32 cellular contexts compared by ENCODE assay signal in the genomic region with DNA sequence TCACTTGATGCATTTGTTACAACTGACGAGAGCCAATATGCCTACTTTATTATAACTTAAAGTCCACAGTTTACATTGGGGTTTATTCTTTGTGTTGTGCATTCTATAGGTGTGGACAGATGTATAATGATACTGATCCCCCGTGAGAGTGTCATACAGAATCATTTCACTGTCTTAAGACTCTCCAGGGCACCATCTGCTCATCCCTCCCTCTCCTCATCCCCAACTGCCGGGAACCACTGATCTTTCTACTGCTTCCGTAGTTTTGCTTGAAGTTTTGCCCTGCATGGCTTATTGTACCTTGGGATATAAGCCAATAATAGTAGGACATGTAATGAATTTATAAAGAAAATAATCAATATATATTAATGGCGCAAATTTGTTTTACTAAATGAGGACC.
"Had no signal": no experiment of that assay in that cellular context is flagged by ENCODE, and none has a peak within 500 bp of the region (broad histone marks: within the 10 kb centered on the region; RNA-seq: fewer than 3 reads in every experiment).

No MANE protein-coding gene starts in this region.

- H3K9me3 Mint-ChIP-seq: activated naive CD4-positive, alpha-beta T cell treated with anti-CD3 and anti-CD28 coated beads, Interleukin-2, amount 50 U/mL, for 24 hours had no signal

- H3K4me3 Mint-ChIP-seq: activated CD4-positive, alpha-beta memory T cell treated with anti-CD3 and anti-CD28 coated beads for 36 hours; activated CD4-positive, alpha-beta T cell treated with anti-CD3 and anti-CD28 coated beads for 36 hours; activated CD4-positive, alpha-beta T cell treated with anti-CD3 and anti-CD28 coated beads, Interleukin-2, amount 10 ng/mL, durations not matched to agents 24 days and 14 days; activated CD8-positive, alpha-beta memory T cell treated with anti-CD3 and anti-CD28 coated beads, Interleukin-2, amount 10 ng/mL, durations not matched to agents 7 days and 5 days; activated CD8-positive, alpha-beta T cell treated with anti-CD3 and anti-CD28 coated beads, Interleukin-2, amount 10 ng/mL, durations not matched to agents 7 days and 5 days; activated naive CD4-positive, alpha-beta T cell treated with anti-CD3 and anti-CD28 coated beads for 36 hours; activated naive CD4-positive, alpha-beta T cell treated with anti-CD3 and anti-CD28 coated beads, Interleukin-2, amount 50 U/mL, for 24 hours; activated naive CD8-positive, alpha-beta T cell treated with anti-CD3 and anti-CD28 coated beads for 36 hours; activated naive CD8-positive, alpha-beta T cell treated with anti-CD3 and anti-CD28 coated beads, Interleukin-2, amount 50 U/mL, for 24 hours; activated T-helper 1 cell treated with anti-CD3 and anti-CD28 coated beads, Interleukin-12 subunit alpha, Interleukin-12 subunit beta, Interleukin-2, Interleukin-4 antibody, amounts not matched to agents 30 ng/mL and 10 ng/mL and 1 ng/mL, durations not matched to agents 14 hours and 24 hours and 36 hours; T-helper 17 cell; T-helper 2 cell treated with Interferon-gamma antibody and Interleukin-4, amounts not matched to agents 5 μg/mL and 100 μg/mL, for 36 hours had no signal

- DNase-seq: activated CD4-positive, alpha-beta memory T cell treated with anti-CD3 and anti-CD28 coated beads for 36 hours; activated CD4-positive, alpha-beta T cell treated with anti-CD3 and anti-CD28 coated beads for 36 hours; activated CD4-positive, alpha-beta T cell treated with anti-CD3 and anti-CD28 coated beads, Interleukin-2, amount 10 ng/mL, durations not matched to agents 24 days and 14 days; activated CD4-positive, CD25-positive, alpha-beta regulatory T cell; activated CD4-positive, CD25-positive, alpha-beta regulatory T cell treated with anti-CD3 and anti-CD28 coated beads, Interleukin-2, amount 50 U/mL, for 72 hours; activated CD8-positive, alpha-beta memory T cell treated with anti-CD3 and anti-CD28 coated beads, Interleukin-2, amount 10 ng/mL, durations not matched to agents 7 days and 5 days; activated CD8-positive, alpha-beta memory T cell treated with anti-CD3 and anti-CD28 coated beads, Interleukin-2, amount 50 U/mL, for 4 hours; activated CD8-positive, alpha-beta T cell treated with anti-CD3 and anti-CD28 coated beads, Interleukin-2, amount 10 ng/mL, durations not matched to agents 7 days and 5 days; activated effector memory CD4-positive, alpha-beta T cell treated with anti-CD3 and anti-CD28 coated beads, Interleukin-2, amount 50 U/mL, for 16 hours; activated naive CD4-positive, alpha-beta T cell treated with anti-CD3 and anti-CD28 coated beads for 36 hours; activated naive CD8-positive, alpha-beta T cell treated with anti-CD3 and anti-CD28 coated beads for 36 hours; activated naive CD8-positive, alpha-beta T cell treated with anti-CD3 and anti-CD28 coated beads, Interleukin-2, amount 50 U/mL, for 24 hours; activated T-cell treated with anti-CD3 and anti-CD28 coated beads, Interleukin-2, amount 50 U/mL, for 1 hour; activated T-cell treated with anti-CD3 and anti-CD28 coated beads, Interleukin-2, amount 50 U/mL, for 48 hours; adrenal gland; amygdala; aorta; body of pancreas; caudate nucleus; cortex of kidney; dermis blood vessel endothelial cell; effector CD4-positive, alpha-beta T cell; esophagus squamous epithelium; foreskin melanocyte; head of caudate nucleus; T-helper 17 cell; T1000 had no signal

- H3K27me3 Mint-ChIP-seq: activated CD4-positive, alpha-beta memory T cell treated with anti-CD3 and anti-CD28 coated beads for 36 hours; activated CD4-positive, alpha-beta T cell treated with anti-CD3 and anti-CD28 coated beads for 36 hours; activated CD4-positive, alpha-beta T cell treated with anti-CD3 and anti-CD28 coated beads, Interleukin-2, amount 10 ng/mL, durations not matched to agents 24 days and 14 days; activated CD8-positive, alpha-beta memory T cell treated with anti-CD3 and anti-CD28 coated beads, Interleukin-2, amount 10 ng/mL, durations not matched to agents 7 days and 5 days; activated naive CD4-positive, alpha-beta T cell treated with anti-CD3 and anti-CD28 coated beads, Interleukin-2, amount 50 U/mL, for 24 hours; activated naive CD8-positive, alpha-beta T cell treated with anti-CD3 and anti-CD28 coated beads for 36 hours; activated naive CD8-positive, alpha-beta T cell treated with anti-CD3 and anti-CD28 coated beads, Interleukin-2, amount 50 U/mL, for 24 hours; T-helper 17 cell had no signal

- H3K27ac Mint-ChIP-seq: activated CD4-positive, alpha-beta memory T cell treated with anti-CD3 and anti-CD28 coated beads for 36 hours; activated CD4-positive, alpha-beta T cell treated with anti-CD3 and anti-CD28 coated beads for 36 hours; activated CD4-positive, alpha-beta T cell treated with anti-CD3 and anti-CD28 coated beads, Interleukin-2, amount 10 ng/mL, durations not matched to agents 24 days and 14 days; activated CD8-positive, alpha-beta memory T cell treated with anti-CD3 and anti-CD28 coated beads, Interleukin-2, amount 10 ng/mL, durations not matched to agents 7 days and 5 days; activated CD8-positive, alpha-beta T cell treated with anti-CD3 and anti-CD28 coated beads, Interleukin-2, amount 10 ng/mL, durations not matched to agents 7 days and 5 days; activated naive CD4-positive, alpha-beta T cell treated with anti-CD3 and anti-CD28 coated beads for 36 hours; activated naive CD4-positive, alpha-beta T cell treated with anti-CD3 and anti-CD28 coated beads, Interleukin-2, amount 50 U/mL, for 24 hours; activated naive CD8-positive, alpha-beta T cell treated with anti-CD3 and anti-CD28 coated beads for 36 hours; activated naive CD8-positive, alpha-beta T cell treated with anti-CD3 and anti-CD28 coated beads, Interleukin-2, amount 50 U/mL, for 24 hours; activated T-helper 1 cell treated with anti-CD3 and anti-CD28 coated beads, Interleukin-12 subunit alpha, Interleukin-12 subunit beta, Interleukin-2, Interleukin-4 antibody, amounts not matched to agents 30 ng/mL and 10 ng/mL and 1 ng/mL, durations not matched to agents 14 hours and 24 hours and 36 hours; activated T-helper 2 cell treated with anti-CD3 and anti-CD28 coated beads, Interferon-gamma antibody, Interleukin-2, Interleukin-4, amounts not matched to agents 10 μg/mL and 5 μg/mL and 100 μg/mL, durations not matched to agents 14 hours and 24 hours and 36 hours; T-helper 17 cell; T-helper 2 cell treated with Interferon-gamma antibody and Interleukin-4, amounts not matched to agents 5 μg/mL and 100 μg/mL, for 36 hours had no signal

- ATAC-seq: activated CD4-positive, alpha-beta T cell treated with anti-CD3 and anti-CD28 coated beads for 36 hours; activated CD8-positive, alpha-beta memory T cell treated with anti-CD3 and anti-CD28 coated beads, Interleukin-2, amount 10 ng/mL, durations not matched to agents 7 days and 5 days; activated CD8-positive, alpha-beta T cell treated with anti-CD3 and anti-CD28 coated beads, Interleukin-2, amount 10 ng/mL, durations not matched to agents 7 days and 5 days; activated naive CD8-positive, alpha-beta T cell treated with anti-CD3 and anti-CD28 coated beads, Interleukin-2, amount 50 U/mL, for 24 hours; body of pancreas; gastroesophageal sphincter; T-helper 17 cell had no signal

- H3K4me1 Mint-ChIP-seq: activated CD4-positive, alpha-beta T cell treated with anti-CD3 and anti-CD28 coated beads for 36 hours; activated CD4-positive, alpha-beta T cell treated with anti-CD3 and anti-CD28 coated beads, Interleukin-2, amount 10 ng/mL, durations not matched to agents 24 days and 14 days; activated CD8-positive, alpha-beta memory T cell treated with anti-CD3 and anti-CD28 coated beads, Interleukin-2, amount 10 ng/mL, durations not matched to agents 7 days and 5 days; activated naive CD4-positive, alpha-beta T cell treated with anti-CD3 and anti-CD28 coated beads, Interleukin-2, amount 50 U/mL, for 24 hours; activated naive CD8-positive, alpha-beta T cell treated with anti-CD3 and anti-CD28 coated beads for 36 hours; activated naive CD8-positive, alpha-beta T cell treated with anti-CD3 and anti-CD28 coated beads, Interleukin-2, amount 50 U/mL, for 24 hours; T-helper 17 cell had no signal
